1 cellular context compared by ENCODE assay signal in the genomic region with DNA sequence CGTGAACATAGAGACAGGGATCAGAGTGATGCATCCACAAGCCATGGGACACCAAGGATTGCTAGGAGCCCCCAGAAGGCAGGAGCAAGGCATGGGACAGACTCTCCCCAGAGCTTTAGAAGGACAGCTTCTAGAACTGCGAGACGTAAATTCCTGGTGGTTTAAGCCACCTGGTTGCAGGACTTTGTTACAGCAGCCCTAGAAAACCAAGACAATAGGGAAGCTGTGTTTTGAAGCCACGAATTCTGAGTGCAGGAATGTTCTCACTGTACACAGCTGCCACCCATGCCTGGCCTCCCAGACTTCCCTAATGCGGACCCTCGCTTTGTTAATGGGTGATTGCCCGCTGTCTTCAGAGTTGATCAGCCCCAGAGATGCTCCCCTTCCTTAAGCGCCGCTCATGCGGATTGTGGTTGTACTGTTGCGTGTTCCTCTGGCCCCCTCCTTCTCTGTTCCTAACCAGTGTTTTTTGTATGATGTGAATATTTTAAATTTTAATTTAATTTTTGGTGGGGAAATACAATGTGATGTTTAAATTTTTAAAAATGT.
TF ChIP-seq lines count a peak whose summit lies in the region.

No MANE protein-coding gene starts in this region.

TF ChIP-seq in HCT116, 20 proteins besides CTCF, POLR2A, EP300 and RAD21:
- TF ChIP-seq, protein P1, sequence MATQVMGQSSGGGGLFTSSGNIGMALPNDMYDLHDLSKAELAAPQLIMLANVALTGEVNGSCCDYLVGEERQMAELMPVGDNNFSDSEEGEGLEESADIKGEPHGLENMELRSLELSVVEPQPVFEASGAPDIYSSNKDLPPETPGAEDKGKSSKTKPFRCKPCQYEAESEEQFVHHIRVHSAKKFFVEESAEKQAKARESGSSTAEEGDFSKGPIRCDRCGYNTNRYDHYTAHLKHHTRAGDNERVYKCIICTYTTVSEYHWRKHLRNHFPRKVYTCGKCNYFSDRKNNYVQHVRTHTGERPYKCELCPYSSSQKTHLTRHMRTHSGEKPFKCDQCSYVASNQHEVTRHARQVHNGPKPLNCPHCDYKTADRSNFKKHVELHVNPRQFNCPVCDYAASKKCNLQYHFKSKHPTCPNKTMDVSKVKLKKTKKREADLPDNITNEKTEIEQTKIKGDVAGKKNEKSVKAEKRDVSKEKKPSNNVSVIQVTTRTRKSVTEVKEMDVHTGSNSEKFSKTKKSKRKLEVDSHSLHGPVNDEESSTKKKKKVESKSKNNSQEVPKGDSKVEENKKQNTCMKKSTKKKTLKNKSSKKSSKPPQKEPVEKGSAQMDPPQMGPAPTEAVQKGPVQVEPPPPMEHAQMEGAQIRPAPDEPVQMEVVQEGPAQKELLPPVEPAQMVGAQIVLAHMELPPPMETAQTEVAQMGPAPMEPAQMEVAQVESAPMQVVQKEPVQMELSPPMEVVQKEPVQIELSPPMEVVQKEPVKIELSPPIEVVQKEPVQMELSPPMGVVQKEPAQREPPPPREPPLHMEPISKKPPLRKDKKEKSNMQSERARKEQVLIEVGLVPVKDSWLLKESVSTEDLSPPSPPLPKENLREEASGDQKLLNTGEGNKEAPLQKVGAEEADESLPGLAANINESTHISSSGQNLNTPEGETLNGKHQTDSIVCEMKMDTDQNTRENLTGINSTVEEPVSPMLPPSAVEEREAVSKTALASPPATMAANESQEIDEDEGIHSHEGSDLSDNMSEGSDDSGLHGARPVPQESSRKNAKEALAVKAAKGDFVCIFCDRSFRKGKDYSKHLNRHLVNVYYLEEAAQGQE (IDR thresholded peaks at IDR 0.05; ENCODE audit: low read depth), result no peak
- no peak for TF ChIP-seq POLR2AphosphoS5 (IDR thresholded peaks at IDR 0.05; ENCODE audit: low read depth, low read length)
- TF ChIP-seq SRF (IDR thresholded peaks at IDR 0.05; ENCODE audit: low read depth), result no peak
- TF ChIP-seq, protein P2, sequence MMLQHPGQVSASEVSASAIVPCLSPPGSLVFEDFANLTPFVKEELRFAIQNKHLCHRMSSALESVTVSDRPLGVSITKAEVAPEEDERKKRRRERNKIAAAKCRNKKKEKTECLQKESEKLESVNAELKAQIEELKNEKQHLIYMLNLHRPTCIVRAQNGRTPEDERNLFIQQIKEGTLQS (IDR thresholded peaks at IDR 0.05), result no peak
- TF ChIP-seq, protein P3, sequence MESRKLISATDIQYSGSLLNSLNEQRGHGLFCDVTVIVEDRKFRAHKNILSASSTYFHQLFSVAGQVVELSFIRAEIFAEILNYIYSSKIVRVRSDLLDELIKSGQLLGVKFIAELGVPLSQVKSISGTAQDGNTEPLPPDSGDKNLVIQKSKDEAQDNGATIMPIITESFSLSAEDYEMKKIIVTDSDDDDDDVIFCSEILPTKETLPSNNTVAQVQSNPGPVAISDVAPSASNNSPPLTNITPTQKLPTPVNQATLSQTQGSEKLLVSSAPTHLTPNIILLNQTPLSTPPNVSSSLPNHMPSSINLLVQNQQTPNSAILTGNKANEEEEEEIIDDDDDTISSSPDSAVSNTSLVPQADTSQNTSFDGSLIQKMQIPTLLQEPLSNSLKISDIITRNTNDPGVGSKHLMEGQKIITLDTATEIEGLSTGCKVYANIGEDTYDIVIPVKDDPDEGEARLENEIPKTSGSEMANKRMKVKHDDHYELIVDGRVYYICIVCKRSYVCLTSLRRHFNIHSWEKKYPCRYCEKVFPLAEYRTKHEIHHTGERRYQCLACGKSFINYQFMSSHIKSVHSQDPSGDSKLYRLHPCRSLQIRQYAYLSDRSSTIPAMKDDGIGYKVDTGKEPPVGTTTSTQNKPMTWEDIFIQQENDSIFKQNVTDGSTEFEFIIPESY (IDR thresholded peaks at IDR 0.05; ENCODE audit: extremely low read depth, insufficient replicate concordance, low read length), result no peak
- no peak for TF ChIP-seq JUND (IDR thresholded peaks at IDR 0.05)
- TF ChIP-seq, protein P4, sequence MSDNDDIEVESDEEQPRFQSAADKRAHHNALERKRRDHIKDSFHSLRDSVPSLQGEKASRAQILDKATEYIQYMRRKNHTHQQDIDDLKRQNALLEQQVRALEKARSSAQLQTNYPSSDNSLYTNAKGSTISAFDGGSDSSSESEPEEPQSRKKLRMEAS (IDR thresholded peaks at IDR 0.05), result no peak
- TF ChIP-seq EZH2 (IDR thresholded peaks at IDR 0.05), result no peak
- no peak for TF ChIP-seq FOSL1 (IDR thresholded peaks at IDR 0.05; ENCODE audit: low read depth)
- no peak for TF ChIP-seq EZH2phosphoT487 (IDR thresholded peaks at IDR 0.05; ENCODE audit: borderline replicate concordance)
- no peak for TF ChIP-seq SIN3A (IDR thresholded peaks at IDR 0.05; ENCODE audit: low read depth)
- TF ChIP-seq EGR1 (IDR thresholded peaks at IDR 0.05; ENCODE audit: low read depth), result no peak
- no peak for TF ChIP-seq YY1 (IDR thresholded peaks at IDR 0.05; ENCODE audit: extremely low read depth, insufficient replicate concordance, low read depth, low read length)
